In the genomic region with DNA sequence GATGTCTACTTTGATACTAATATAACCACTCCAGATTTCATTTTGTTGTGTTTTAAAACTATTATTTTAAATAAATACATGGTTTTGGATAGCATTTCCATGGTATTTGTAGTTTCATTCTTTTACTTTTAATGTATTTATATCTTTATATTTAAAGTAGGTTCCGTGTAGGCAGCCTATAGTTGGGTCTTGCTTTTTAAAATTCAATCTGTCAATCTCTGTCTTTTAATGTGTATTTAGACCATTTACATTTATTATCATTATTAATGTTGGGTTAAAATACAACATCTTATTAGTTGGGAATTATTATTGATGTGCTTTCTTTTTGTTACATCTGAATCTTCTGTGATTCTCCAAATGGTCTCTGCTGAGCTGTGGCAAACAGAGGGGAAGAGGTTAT, we compare ENCODE assay signal across 27 cellular contexts.
"Had no signal": no experiment of that assay in that cellular context is flagged by ENCODE, and none has a peak within 500 bp of the region (broad histone marks: within the 10 kb centered on the region; RNA-seq: fewer than 3 reads in every experiment).

No MANE protein-coding gene starts in this region.

- H3K9me3 ChIP-seq: testis, thyroid gland, uterus had no signal

- H3K36me3 ChIP-seq: stomach, suprapubic skin, thoracic aorta, thyroid gland, tibial artery, tibial nerve, transverse colon, upper lobe of left lung, upper lobe of right lung, uterus, vagina had no signal

- H3K4me3 ChIP-seq: stomach, suprapubic skin, testis, thoracic aorta, thyroid gland, tibial artery, tibial nerve, transverse colon, upper lobe of left lung, upper lobe of right lung, uterus, vagina had no signal

- H3K27ac ChIP-seq: stomach, suprapubic skin, testis, thoracic aorta, thyroid gland, tibial artery, tibial nerve, transverse colon, upper lobe of left lung, upper lobe of right lung, uterus, vagina had no signal

- DNase-seq: stimulated activated CD4-positive, alpha-beta T cell treated with anti-CD3 and anti-CD28 coated beads, Interleukin-2, amount 100 ng/mL, for 48 hours; stimulated activated CD4-positive, alpha-beta T cell treated with anti-CD3 and anti-CD28 coated beads, Interleukin-4, amount 100 ng/mL, for 1 hour; stimulated activated CD4-positive, alpha-beta T cell treated with anti-CD3 and anti-CD28 coated beads, Interleukin-4, amount 100 ng/mL, for 24 hours; stimulated activated CD4-positive, alpha-beta T cell treated with anti-CD3 and anti-CD28 coated beads, Interleukin-4, amount 100 ng/mL, for 4 hours; stimulated activated CD8-positive, alpha-beta memory T cell treated with anti-CD3 and anti-CD28 coated beads, Interleukin-4, amount 100 ng/mL, for 48 hours; stimulated activated naive B cell treated with anti-CD40 and anti-IgM and Interleukin-4, amounts not matched to agents 10 μg/mL and 1 μg/mL and 100 μg/mL, for 72 hours; stimulated activated naive CD4-positive, alpha-beta T cell; stimulated activated naive CD4-positive, alpha-beta T cell treated with Interleukin-2 at 50 U/mL for 16 hours; stimulated activated naive CD8-positive, alpha-beta T cell treated with anti-CD3 and anti-CD28 coated beads, Interleukin-15, amount 100 ng/mL, for 72 hours; stimulated activated naive CD8-positive, alpha-beta T cell treated with anti-CD3 and anti-CD28 coated beads, Interleukin-15, Interleukin-2, amounts not matched to agents 100 U/mL and 50 U/mL, for 24 hours; stomach; substantia nigra; testis; thyroid gland; tibial artery; transverse colon; trophoblast cell; upper lobe of left lung; upper lobe of right lung; uterus had no signal

- H3K27me3 ChIP-seq: stomach, testis, thyroid gland, tibial artery, tibial nerve, transverse colon, upper lobe of left lung, upper lobe of right lung, uterus, vagina had no signal

- H3K4me1 ChIP-seq: stomach, suprapubic skin, testis, thyroid gland, tibial artery, tibial nerve, transverse colon, upper lobe of left lung, upper lobe of right lung, uterus, vagina had no signal

- ATAC-seq: stimulated activated effector memory CD8-positive, alpha-beta T cell treated with anti-CD3 and anti-CD28 coated beads, Interleukin-12 subunit alpha, Interleukin-12 subunit beta, amount 100 ng/mL, for 72 hours; stimulated activated memory B cell treated with anti-CD40 and anti-IgM and Interleukin-4, amounts not matched to agents 10 μg/mL and 1 μg/mL and 100 μg/mL, for 72 hours; stimulated activated naive B cell treated with anti-CD40 and anti-IgM and Interleukin-4, amounts not matched to agents 10 μg/mL and 1 μg/mL and 100 μg/mL, for 72 hours; stimulated activated naive CD8-positive, alpha-beta T cell treated with anti-CD3 and anti-CD28 coated beads, Interleukin-15, amount 100 ng/mL, for 72 hours; stimulated activated naive CD8-positive, alpha-beta T cell treated with anti-CD3 and anti-CD28 coated beads, Interleukin-15, Interleukin-2, amounts not matched to agents 100 U/mL and 50 U/mL, for 24 hours; upper lobe of right lung had no signal

- FAIRE-seq: urothelium cell line had no signal
